Comparison of ENCODE assay signal across 23 cellular contexts in the genomic region with DNA sequence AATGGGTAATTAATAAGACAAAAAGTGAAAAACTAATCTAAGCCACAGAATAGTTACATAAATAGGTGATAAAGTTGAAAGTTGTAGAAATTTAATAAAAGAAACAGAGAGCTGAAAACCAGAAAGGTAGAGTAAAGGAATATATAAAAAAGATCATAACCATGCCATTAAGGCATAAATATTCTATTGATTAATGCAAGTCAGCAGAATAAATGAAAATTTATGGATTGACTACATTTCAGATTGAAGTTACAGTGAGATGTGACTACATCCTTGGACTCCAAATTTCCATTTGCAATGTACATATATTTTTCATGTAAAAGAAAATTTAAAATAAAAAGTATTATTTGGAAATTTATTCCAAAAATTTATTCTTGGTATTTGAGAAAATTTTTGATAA.
"Had no signal": no experiment of that assay in that cellular context is flagged by ENCODE, and none has a peak within 500 bp of the region (broad histone marks: within the 10 kb centered on the region; RNA-seq: fewer than 3 reads in every experiment).

No MANE protein-coding gene starts in this region.

- FAIRE-seq: endometrium, kidney had no signal

- DNase-seq: cortex of kidney; dorsolateral prefrontal cortex; effector CD8-positive, alpha-beta T cell; kidney; left cardiac atrium; left ventricle myocardium inferior; lower lobe of right lung; natural killer cell; ovary; small intestine; stimulated activated CD4-positive, alpha-beta T cell treated with anti-CD3 and anti-CD28 coated beads, Interleukin-12 subunit alpha, Interleukin-12 subunit beta, amount 100 ng/mL, for 4 hours; stimulated activated naive CD4-positive, alpha-beta T cell; stomach; substantia nigra; trophoblast cell had no signal

- H3K4me3 Mint-ChIP-seq: memory B cell, mesothelial cell of epicardium, natural killer cell, neural crest cell had no signal

- H3K27ac ChIP-seq: dorsolateral prefrontal cortex, epithelial cell of prostate, esophagus muscularis mucosa, gastroesophageal sphincter, left ventricle myocardium inferior, lower lobe of right lung, ovary, right atrium auricular region, stomach had no signal

- H3K36me3 Mint-ChIP-seq: memory B cell, mesothelial cell of epicardium, natural killer cell had no signal

- H3K4me3 ChIP-seq: dorsolateral prefrontal cortex, esophagus muscularis mucosa, gastroesophageal sphincter, left ventricle myocardium inferior, lower lobe of right lung, ovary, right atrium auricular region, stomach had no signal

- H3K27ac Mint-ChIP-seq: memory B cell, mesothelial cell of epicardium, natural killer cell had no signal

- H3K4me1 ChIP-seq: esophagus muscularis mucosa, gastroesophageal sphincter, left ventricle myocardium inferior, lower lobe of right lung, right atrium auricular region, stomach had no signal

- H3K9me3 ChIP-seq: esophagus muscularis mucosa, gastroesophageal sphincter, left ventricle myocardium inferior, lower lobe of right lung, ovary, right atrium auricular region, stomach had no signal

- H3K4me1 Mint-ChIP-seq: memory B cell, natural killer cell had no signal

- H3K27me3 Mint-ChIP-seq: memory B cell had no signal

- H3K36me3 ChIP-seq: esophagus muscularis mucosa, gastroesophageal sphincter, left ventricle myocardium inferior, lower lobe of right lung, ovary, right atrium auricular region, stomach had no signal

- H3K9me3 Mint-ChIP-seq: mesothelial cell of epicardium, neural crest cell had no signal

- ATAC-seq: gastroesophageal sphincter, left cardiac atrium, lower lobe of right lung, natural killer cell had no signal

- H3K27me3 ChIP-seq: dorsolateral prefrontal cortex, esophagus muscularis mucosa, gastroesophageal sphincter, ovary, right atrium auricular region, stomach had no signal
